In the genomic region with DNA sequence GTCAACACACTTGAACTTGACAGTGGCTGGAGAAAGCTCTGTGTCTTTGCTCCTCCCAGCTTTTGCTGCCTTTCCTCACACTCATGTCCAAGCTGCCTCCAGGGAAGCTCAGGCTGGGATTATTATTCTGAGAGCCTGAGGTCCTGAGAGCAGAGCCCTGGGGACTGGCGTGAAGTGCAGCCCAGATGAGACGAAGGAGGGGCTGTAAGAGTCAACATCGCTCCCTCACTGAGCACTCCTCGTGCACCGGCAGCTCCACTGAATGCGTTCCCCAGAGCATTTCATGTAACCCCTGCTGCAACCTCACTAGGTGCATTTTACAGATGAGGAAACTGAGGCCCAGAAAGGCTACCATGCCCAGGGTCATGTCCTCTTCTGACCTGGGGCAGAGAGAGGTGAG, we compare ENCODE assay signal across 18 cellular contexts.
"Had no signal": no experiment of that assay in that cellular context is flagged by ENCODE, and none has a peak within 500 bp of the region (broad histone marks: within the 10 kb centered on the region; RNA-seq: fewer than 3 reads in every experiment).

No MANE protein-coding gene starts in this region.

- H3K4me1 ChIP-seq: esophagus muscularis mucosa, gastroesophageal sphincter, neural progenitor cell, tibial nerve had no signal

- H3K27me3 ChIP-seq: neural progenitor cell, tibial nerve had no signal

- H3K27ac ChIP-seq: esophagus muscularis mucosa, gastroesophageal sphincter, neural progenitor cell, tibial nerve had no signal

- ATAC-seq: activated CD8-positive, alpha-beta T cell treated with anti-CD3 and anti-CD28 coated beads for 36 hours; gastroesophageal sphincter; left colon had no signal

- DNase-seq: activated CD4-positive, alpha-beta T cell treated with anti-CD3 and anti-CD28 coated beads, Interleukin-2, amount 10 ng/mL, durations not matched to agents 24 days and 14 days; activated CD4-positive, CD25-positive, alpha-beta regulatory T cell; activated CD8-positive, alpha-beta T cell treated with anti-CD3 and anti-CD28 coated beads for 36 hours; activated naive CD4-positive, alpha-beta T cell treated with anti-CD3 and anti-CD28 coated beads, Interleukin-2, amount 50 U/mL, for 16 hours; activated T-cell treated with anti-CD3 and anti-CD28 coated beads, Interleukin-2, amount 50 U/mL, for 24 hours; effector CD4-positive, alpha-beta T cell; mammary epithelial cell; stimulated activated CD4-positive, alpha-beta T cell treated with anti-CD3 and anti-CD28 coated beads, Interleukin-12 subunit alpha, Interleukin-12 subunit beta, amount 100 ng/mL, for 4 hours; stimulated activated CD4-positive, alpha-beta T cell treated with anti-CD3 and anti-CD28 coated beads, Interleukin-1b, Interleukin-23, amount 100 ng/mL, for 48 hours; stimulated activated CD8-positive, alpha-beta memory T cell treated with anti-CD3 and anti-CD28 coated beads, Interleukin-4, amount 100 ng/mL, for 48 hours; stimulated activated naive CD4-positive, alpha-beta T cell; T-helper 1 cell; T-helper 9 cell had no signal

- H3K9me3 ChIP-seq: esophagus muscularis mucosa, gastroesophageal sphincter, tibial nerve had no signal

- H3K36me3 ChIP-seq: esophagus muscularis mucosa, gastroesophageal sphincter, neural progenitor cell, tibial nerve had no signal

- H3K4me3 ChIP-seq: esophagus muscularis mucosa, gastroesophageal sphincter, neural progenitor cell, tibial nerve had no signal
